ENCODE assay signal across 8 cellular contexts in genomic region chr1:155167166-155168104, GRCh38. TPM values are rescaled to one million over a fixed set of nuclear protein-coding genes. Genes with fewer than 3 reads are reported as not detected.
DNase-seq lines count a peak whose midpoint lies in the region; ATAC-seq lines count a peak whose summit lies in the region.

No MANE protein-coding gene starts in this region.

- H3K4me1 Mint-ChIP-seq in CD8-positive, alpha-beta memory T cell: peaks cover 17 to 30% (median 20%) of the 10 kb centered on the region in 3 donors

- H3K9me3 ChIP-seq in CD8-positive, alpha-beta memory T cell (ENCODE audit: low read length): no peaks in the 10 kb centered on the region

- peaks cover 18% of the 10 kb centered on the region for H3K36me3 ChIP-seq in CD8-positive, alpha-beta memory T cell (ENCODE audit: insufficient read depth, low read length)

- peaks cover 0 to 30% (median 7%) of the 10 kb centered on the region in 3 donors for H3K36me3 Mint-ChIP-seq in CD8-positive, alpha-beta memory T cell

- ATAC-seq in HG02759 (IDR thresholded peaks at IDR 0.05; ENCODE audit: unreplicated experiment): peak; percentile 72
- no peak for ATAC-seq in HG03039 (IDR thresholded peaks at IDR 0.05; ENCODE audit: unreplicated experiment)

- no peaks in the 10 kb centered on the region for H3K27me3 ChIP-seq in CD8-positive, alpha-beta memory T cell (ENCODE audit: insufficient read depth, low read length, poor library complexity, severe bottlenecking)

- H3K9me3 Mint-ChIP-seq in CD8-positive, alpha-beta memory T cell: no peaks in the 10 kb centered on the region

- H3K27ac ChIP-seq in CD8-positive, alpha-beta memory T cell (ENCODE audit: low read depth, low read length): no peak overlapping the region
- peak overlapping the region; percentile 72 for H3K27ac ChIP-seq in caudate nucleus (ENCODE audit: low read depth, low read length)

- peaks cover 18% of the 10 kb centered on the region for H3K4me1 ChIP-seq in CD8-positive, alpha-beta memory T cell (ENCODE audit: insufficient read depth, low read length)

- H3K27ac Mint-ChIP-seq in CD8-positive, alpha-beta memory T cell: peak overlapping the region in 4 of 8 donors; percentile 5 to 55 (median 28)

- H3K4me3 Mint-ChIP-seq in CD8-positive, alpha-beta memory T cell: peak overlapping the region; percentile 31 to 71 (median 48)

- DNase-seq in CD8-positive, alpha-beta memory T cell: peak; percentile 73 to 88 (median 80)
- DNase-seq in NCI-H345 treated with DMSO at 0.1 percent for 48 hours (lab: John Stamatoyannopoulos, UW; ENCODE audit: unreplicated experiment) (peak; percentile 98), caudate nucleus (lab: John Stamatoyannopoulos, UW) (peak in 60 of 61 donors; percentile 56 to 94 (median 80)), inferior parietal cortex (ENCODE audit: extremely low spot score) (peak; percentile 95)
- DNase-seq in activated CD4-positive, CD25-positive, alpha-beta regulatory T cell (lab: John Stamatoyannopoulos, UW): peak; percentile 67 to 72 (median 72)
- peak; percentile 85 for DNase-seq in stimulated activated CD4-positive, alpha-beta T cell treated with anti-CD3 and anti-CD28 coated beads, Interleukin-12 subunit alpha, Interleukin-12 subunit beta, amount 100 ng/mL, for 4 hours

- CTCF ChIA-PET in CD8-positive, alpha-beta memory T cell (lab: Charles Lee): interaction anchor here (0.9 to 10.7 kb wide), 18 partner anchors 10 to 122 kb away, joined by 3 to 177 read pairs (median 4); partner anchors contain the start of genes ADAM15, DPM3 and SLC50A1

- peak overlapping the region; percentile 30 for H3K4me3 ChIP-seq in CD8-positive, alpha-beta memory T cell (ENCODE audit: low read length)

- POLR2A ChIA-PET in CD8-positive, alpha-beta memory T cell (lab: Charles Lee): interaction anchor here (0.9 to 1.1 kb wide), 2 partner anchors 27 to 103 kb away, joined by 3 read pairs; no protein-coding TSS in a partner anchor

- peaks cover 2 to 3% of the 10 kb centered on the region in 2 donors for H3K27me3 Mint-ChIP-seq in CD8-positive, alpha-beta memory T cell

RNA-seq across cellular contexts. Expression of gene KRTCAP2, which starts 5.7 kb away (rescaled TPM):
- total RNA-seq in CD8-positive, alpha-beta memory T cell: 100 to 1,000 TPM; 181 to 207 TPM
- 576 TPM for polyA plus RNA-seq in CD8-positive, alpha-beta memory T cell

RNA-seq across cellular contexts. Expression of gene TRIM46, which starts 6.2 kb away (rescaled TPM):
- total RNA-seq in CD8-positive, alpha-beta memory T cell: 1 to 10 TPM; 6.4 to 7.3 TPM
- polyA plus RNA-seq in CD8-positive, alpha-beta memory T cell: 0.99 TPM

RNA-seq across cellular contexts. Expression of gene DPM3, which starts 27.1 kb away (rescaled TPM):
- 10 to 100 TPM; 38.9 to 40.9 TPM for total RNA-seq in CD8-positive, alpha-beta memory T cell
- polyA plus RNA-seq in CD8-positive, alpha-beta memory T cell: 120 TPM

RNA-seq across cellular contexts. Expression of gene SLC50A1, which starts 31.8 kb away (rescaled TPM):
- 10 to 100 TPM; 43.4 to 47.2 TPM for total RNA-seq in CD8-positive, alpha-beta memory T cell
- 49.5 TPM for polyA plus RNA-seq in CD8-positive, alpha-beta memory T cell

RNA-seq across cellular contexts. Expression of gene EFNA1, which starts 39.8 kb away (rescaled TPM):
- total RNA-seq in CD8-positive, alpha-beta memory T cell: under 1 TPM; 0.16 to 0.31 TPM
- polyA plus RNA-seq in CD8-positive, alpha-beta memory T cell: 1.3 TPM
